ENCODE assay signal across 15 cellular contexts in genomic region chr17:10125761-10126553, GRCh38.
DNase-seq lines count a peak whose midpoint lies in the region; ATAC-seq, FAIRE-seq and TF ChIP-seq lines count a peak whose summit lies in the region.
"Had no signal": no experiment of that assay in that cellular context is flagged by ENCODE, and none has a peak within 500 bp of the region (broad histone marks: within the 10 kb centered on the region; RNA-seq: fewer than 3 reads in every experiment).

No MANE protein-coding gene starts in this region.

- peaks cover 15% of the 10 kb centered on the region for H3K79me1 ChIP-seq in trophoblast cell (ENCODE audit: low read length)

- intact Hi-C loops in CD14-positive monocyte (cut with micrococcal nuclease), result loop anchor here in 1 of 2 donors (5.0 kb wide), 1 partner anchor 46 kb away; no protein-coding TSS in a partner anchor
- intact Hi-C loops in ascending aorta (cut with DNase I), result no loop called here

- H2BK5ac ChIP-seq in trophoblast cell (ENCODE audit: low read depth, low read length, poor library complexity), result no peak overlapping the region

- H3K36me3 Mint-ChIP-seq in CD14-positive monocyte, result peaks cover 0 to 2% of the 10 kb centered on the region in 2 donors
- H3K36me3 Mint-ChIP-seq: T-cell had no signal

- no peak overlapping the region for H3K4me3 ChIP-seq in Karpas-422 (ENCODE audit: low read length)
- H3K4me3 ChIP-seq in gastroesophageal sphincter, result no peak overlapping the region
- peak overlapping the region; percentile 58 for H3K4me3 ChIP-seq in trophoblast cell (ENCODE audit: low read depth, low read length)
- no peak overlapping the region for H3K4me3 ChIP-seq in ascending aorta
- H3K4me3 ChIP-seq: esophagus squamous epithelium had no signal

- H3K79me2 ChIP-seq in Karpas-422 (ENCODE audit: low read length), result no peaks in the 10 kb centered on the region
- peaks cover 4% of the 10 kb centered on the region for H3K79me2 ChIP-seq in trophoblast cell (ENCODE audit: control insufficient read depth, insufficient read depth, low read length, poor library complexity)

- H3K4me1 ChIP-seq in Karpas-422 (ENCODE audit: low read length), result peaks cover 22% of the 10 kb centered on the region
- H3K4me1 ChIP-seq in gastroesophageal sphincter, result peaks cover 0 to 79% (median 30%) of the 10 kb centered on the region in 3 donors
- peaks cover 24 to 25% of the 10 kb centered on the region in 2 experiments for H3K4me1 ChIP-seq in trophoblast cell (ENCODE audit: control insufficient read depth in 1 of 2, insufficient read depth in 2 of 2, low read length in 2 of 2)
- no peaks in the 10 kb centered on the region for H3K4me1 ChIP-seq in ascending aorta

- TF ChIP-seq EP300 in gastroesophageal sphincter (IDR thresholded peaks at IDR 0.05), result no peak

- H3K27ac ChIP-seq in Karpas-422 (ENCODE audit: low read length) (no peak overlapping the region), gastroesophageal sphincter (peak overlapping the region in 3 of 4 donors; percentile 70 to 81 (median 79)), trophoblast cell (ENCODE audit: low read depth, low read length) (peak overlapping the region; percentile 80), ascending aorta (no peak overlapping the region)

- no peaks in the 10 kb centered on the region for H3K36me3 ChIP-seq in Karpas-422 (ENCODE audit: insufficient read depth, low read length)
- H3K36me3 ChIP-seq in gastroesophageal sphincter, result no peaks in the 10 kb centered on the region
- H3K36me3 ChIP-seq in trophoblast cell (ENCODE audit: control insufficient read depth in 1 of 2, insufficient read depth in 2 of 2, low read length in 2 of 2), result no peaks in the 10 kb centered on the region
- H3K36me3 ChIP-seq in ascending aorta, result no peaks in the 10 kb centered on the region
- H3K36me3 ChIP-seq: esophagus squamous epithelium had no signal

- no peak overlapping the region for H4K8ac ChIP-seq in trophoblast cell (ENCODE audit: low read depth, low read length)

- ATAC-seq in gastroesophageal sphincter, result no peak
- no peak for ATAC-seq in HG03439 (IDR thresholded peaks at IDR 0.05; ENCODE audit: unreplicated experiment)

- peak overlapping the region; percentile 0 for H2BK12ac ChIP-seq in trophoblast cell (ENCODE audit: low read length)

- H2AK5ac ChIP-seq in trophoblast cell (ENCODE audit: low read length), result no peak overlapping the region

- H3K18ac ChIP-seq in trophoblast cell (ENCODE audit: low read length), result peak overlapping the region; percentile 2

- peak overlapping the region; percentile 1 for H4K91ac ChIP-seq in trophoblast cell (ENCODE audit: low read depth, low read length)

- no peak overlapping the region for H3K4me3 Mint-ChIP-seq in CD14-positive monocyte
- H3K4me3 Mint-ChIP-seq: T-cell had no signal

- H4K20me1 ChIP-seq in Karpas-422 (ENCODE audit: insufficient read depth, low read depth, low read length), result no peaks in the 10 kb centered on the region

- no peak for FAIRE-seq in RCC 7860 (lab: Jason Lieb, UNC)
- FAIRE-seq: keratinocyte had no signal

- no peak for TF ChIP-seq POLR2A in gastroesophageal sphincter (IDR thresholded peaks at IDR 0.05)

- peaks cover 72% of the 10 kb centered on the region for H3K4me1 Mint-ChIP-seq in CD14-positive monocyte

- peak overlapping the region; percentile 3 to 96 (median 89) for H3K27ac Mint-ChIP-seq in CD14-positive monocyte
- H3K27ac Mint-ChIP-seq: T-cell had no signal

- no peak overlapping the region for H3K4ac ChIP-seq in trophoblast cell (ENCODE audit: low read depth, low read length)

- H3K4me2 ChIP-seq in Karpas-422 (ENCODE audit: low read depth, low read length, poor library complexity, severe bottlenecking), result no peak overlapping the region
- H3K4me2 ChIP-seq in trophoblast cell (ENCODE audit: low read length), result peak overlapping the region; percentile 3

- H4K12ac ChIP-seq in trophoblast cell (ENCODE audit: low read depth, low read length), result no peak overlapping the region

- no peak overlapping the region for H2BK120ac ChIP-seq in trophoblast cell (ENCODE audit: insufficient read depth, low read length, poor library complexity)

- H3K23ac ChIP-seq in trophoblast cell (ENCODE audit: low read length), result no peak overlapping the region

- no peak overlapping the region for H3K14ac ChIP-seq in trophoblast cell (ENCODE audit: low read length)

- H3K9me3 Mint-ChIP-seq in CD14-positive monocyte, result no peaks in the 10 kb centered on the region
- H3K9me3 Mint-ChIP-seq: T-cell had no signal

- H2AFZ ChIP-seq in Karpas-422 (ENCODE audit: low read length), result no peak overlapping the region
- no peak overlapping the region for H2AFZ ChIP-seq in trophoblast cell (ENCODE audit: insufficient read depth, low read length, poor library complexity)

- no peaks in the 10 kb centered on the region for H3K9me2 ChIP-seq in Karpas-422 (replicated peaks; ENCODE audit: insufficient read depth, low read length)

- H3K9me3 ChIP-seq in Karpas-422 (ENCODE audit: low read length), result no peaks in the 10 kb centered on the region
- no peaks in the 10 kb centered on the region for H3K9me3 ChIP-seq in gastroesophageal sphincter
- peaks cover 3% of the 10 kb centered on the region for H3K9me3 ChIP-seq in trophoblast cell (ENCODE audit: insufficient read depth, low read depth, low read length)
- H3K9me3 ChIP-seq in ascending aorta, result no peaks in the 10 kb centered on the region
- H3K9me3 ChIP-seq: esophagus squamous epithelium had no signal

- H3K27me3 ChIP-seq in Karpas-422 (ENCODE audit: low read length) (no peaks in the 10 kb centered on the region), gastroesophageal sphincter (peaks cover 5% of the 10 kb centered on the region), trophoblast cell (ENCODE audit: insufficient read depth, low read length) (no peaks in the 10 kb centered on the region), ascending aorta (no peaks in the 10 kb centered on the region)
- H3K27me3 ChIP-seq: esophagus squamous epithelium had no signal

- WGBS in gastroesophageal sphincter (ENCODE audit: low coverage in 1 of 2), 2 donors, result 21 to 59% methylated on average over 8 to 20 of the region's 25 CpGs
- no CpG with 5 or more reads among the region's 25 CpGs for WGBS in trophoblast cell (ENCODE audit: extremely low coverage, insufficient coverage, insufficient read length)

- H3K9ac ChIP-seq in Karpas-422 (ENCODE audit: low read length), result no peak overlapping the region
- H3K9ac ChIP-seq in trophoblast cell (ENCODE audit: low read length), result no peak overlapping the region

- DNase-seq in CD14-positive monocyte (ENCODE audit: low spot score), result no peak
- peak; percentile 25 for DNase-seq in Karpas-422
- DNase-seq in trophoblast cell, result no peak
- no peak for DNase-seq in ascending aorta (ENCODE audit: low spot score in 2 of 2)
- DNase-seq in SW 1271 (lab: John Stamatoyannopoulos, UW), result no peak
- no peak for DNase-seq in RCC 7860 (ENCODE audit: low spot score)
- DNase-seq: activated T-cell treated with anti-CD3 and anti-CD28 coated beads, Interleukin-2, amount 50 U/mL, for 48 hours; esophagus squamous epithelium; GDM1; NCI-H2107; stimulated activated CD4-positive, alpha-beta T cell treated with anti-CD3 and anti-CD28 coated beads, Interleukin-2, amount 100 ng/mL, for 24 hours; T-cell had no signal

- TF ChIP-seq CTCF in CD14-positive monocyte (IDR thresholded peaks at IDR 0.05) (no peak), gastroesophageal sphincter (IDR thresholded peaks at IDR 0.05) (no peak), ascending aorta (IDR thresholded peaks at IDR 0.05) (no peak)

- H3K27me3 Mint-ChIP-seq in CD14-positive monocyte (ENCODE audit: low read depth in 3 of 3), result no peaks in the 10 kb centered on the region

Comparison
In these comparisons a context has a peak if more than half of its experiments do, and no peak if none do; other contexts are left out.
1. H3K27ac ChIP-seq: peak in gastroesophageal sphincter (3 of 4) and trophoblast cell (single experiment); none in Karpas-422 (single experiment) and ascending aorta (0 of 2).